Comparison of ENCODE assay signal across 21 cellular contexts in the genomic region with DNA sequence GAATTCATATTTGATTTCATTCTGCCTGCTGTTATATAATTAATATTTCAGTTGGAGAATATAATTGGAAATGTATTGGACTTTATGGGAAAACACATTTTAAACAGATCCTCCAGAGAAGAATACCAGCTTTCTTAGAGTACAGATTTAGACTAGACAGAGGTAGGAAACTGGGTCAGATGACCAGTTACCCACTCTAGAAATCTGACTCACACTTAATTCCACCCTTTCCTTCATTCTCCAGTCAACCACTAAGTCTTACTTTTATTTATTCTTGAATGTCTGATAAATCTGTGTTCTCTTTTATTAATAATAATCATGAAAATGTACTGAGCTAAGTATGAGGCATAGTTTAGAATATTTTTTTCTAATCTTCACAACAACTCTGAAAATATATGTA.
DNase-seq lines count a peak whose midpoint lies in the region; ATAC-seq and TF ChIP-seq lines count a peak whose summit lies in the region.
"Had no signal": no experiment of that assay in that cellular context is flagged by ENCODE, and none has a peak within 500 bp of the region (broad histone marks: within the 10 kb centered on the region; RNA-seq: fewer than 3 reads in every experiment).

No MANE protein-coding gene starts in this region.

- peaks cover 10% of the 10 kb centered on the region for H3K9me3 Mint-ChIP-seq in type B pancreatic cell

- DNase-seq in HCEC 1CT (peak; percentile 66), astrocyte of the hippocampus (ENCODE audit: low read depth, low spot score) (peak; percentile 29), fibroblast of the aortic adventitia (ENCODE audit: low read depth) (peak; percentile 44), NCI-H748 treated with DMSO at 0.1 percent for 48 hours (lab: John Stamatoyannopoulos, UW) (no peak), type B pancreatic cell (ENCODE audit: extremely low spot score, unreplicated experiment) (no peak), medulla oblongata (ENCODE audit: extremely low spot score) (no peak)
- DNase-seq: activated naive CD4-positive, alpha-beta T cell; activated T-cell treated with anti-CD3 and anti-CD28 coated beads for 4 hours; aorta; C1 segment of cervical spinal cord; H7; head of caudate nucleus; naive B cell; NCI-H1417 treated with DMSO at 0.1 percent for 48 hours; NCI-H526 treated with DMSO at 0.1 percent for 48 hours; SIG-M5; sigmoid colon; stimulated activated naive CD4-positive, alpha-beta T cell; thyroid gland had no signal

- H3K27ac Mint-ChIP-seq in type B pancreatic cell = no peak overlapping the region
- H3K27ac Mint-ChIP-seq: naive B cell had no signal

- no peak overlapping the region for H3K4me3 ChIP-seq in fibroblast of the aortic adventitia (ENCODE audit: low read depth, low read length)
- H3K4me3 ChIP-seq: lung, sigmoid colon, thyroid gland had no signal

- no peaks in the 10 kb centered on the region for H3K27me3 Mint-ChIP-seq in type B pancreatic cell

- TF ChIP-seq CTCF in fibroblast of the aortic adventitia (IDR thresholded peaks at IDR 0.05; ENCODE audit: insufficient read depth, low read length) (no peak), type B pancreatic cell (conservative IDR thresholded peaks at IDR 0.05) (no peak)

- no peak for ATAC-seq in GM19023 (IDR thresholded peaks at IDR 0.05; ENCODE audit: unreplicated experiment)

- H3K4me1 Mint-ChIP-seq in type B pancreatic cell (ENCODE audit: unreplicated experiment) = no peaks in the 10 kb centered on the region
- H3K4me1 Mint-ChIP-seq: naive B cell had no signal

- no peak overlapping the region for H3K4me3 Mint-ChIP-seq in type B pancreatic cell
- H3K4me3 Mint-ChIP-seq: naive B cell had no signal

- H3K36me3 Mint-ChIP-seq in type B pancreatic cell = peaks cover 6% of the 10 kb centered on the region

Comparison
In these comparisons a context has a peak if more than half of its experiments do, and no peak if none do; other contexts are left out.
1. DNase-seq: peak in HCEC 1CT (single experiment), astrocyte of the hippocampus (single experiment) and fibroblast of the aortic adventitia (single experiment); none in NCI-H748 treated with DMSO at 0.1 percent for 48 hours (single experiment), type B pancreatic cell (single experiment) and medulla oblongata (single experiment).